26 cellular contexts compared by ENCODE assay signal in the genomic region with DNA sequence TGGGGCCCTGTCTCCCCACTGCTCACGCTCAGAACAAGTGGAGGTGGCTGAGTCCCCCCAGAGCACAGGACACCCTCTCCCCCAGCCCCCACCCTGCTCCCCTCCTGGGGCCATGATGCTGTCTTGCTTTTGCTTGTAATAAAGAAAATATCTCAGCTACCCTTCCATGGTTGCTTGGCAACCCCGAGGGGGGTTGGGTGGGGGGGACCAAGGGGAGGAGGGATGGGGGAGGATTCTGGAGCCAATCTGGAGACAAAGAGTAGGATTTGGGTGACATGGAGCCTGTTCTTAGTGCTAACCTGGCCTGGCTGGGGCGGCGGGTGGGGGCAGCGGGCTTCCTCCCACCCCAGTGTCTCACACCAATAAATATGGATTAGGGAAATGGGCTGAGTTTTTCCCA. TPM values are rescaled to one million over a fixed set of nuclear protein-coding genes. Genes with fewer than 3 reads are reported as not detected.
DNase-seq lines count a peak whose midpoint lies in the region; ATAC-seq, FAIRE-seq and TF ChIP-seq lines count a peak whose summit lies in the region.
"Had no signal": no experiment of that assay in that cellular context is flagged by ENCODE, and none has a peak within 500 bp of the region (broad histone marks: within the 10 kb centered on the region; RNA-seq: fewer than 3 reads in every experiment).

No MANE protein-coding gene starts in this region.

- CTCF ChIA-PET in HepG2 (lab: Yijun Ruan, JAX; ENCODE audit: low intra/inter-chr PET ratio, low total read pairs), result no interaction called here

- 82% methylated on average over 3 of the region's 5 CpGs for WGBS in HepG2 (ENCODE audit: low lambda C conversion rate)
- 63% methylated on average over 2 of the region's 5 CpGs for WGBS in right lobe of liver (ENCODE audit: insufficient coverage, low coverage, low lambda C conversion rate, missing lambda C conversion rate)
- WGBS in ectodermal cell, 2 experiments, result 55 to 79% methylated on average over 2 to 5 of the region's 5 CpGs

- no peak for TF ChIP-seq CTCF in HepG2 (CRISPR knock-in tag; IDR thresholded peaks at IDR 0.05)
- TF ChIP-seq CTCF in right lobe of liver (IDR thresholded peaks at IDR 0.05), result no peak

- no peak overlapping the region for H3K27ac ChIP-seq in HepG2 (ENCODE audit: extremely low read length, insufficient read depth, low read length)
- no peak overlapping the region for H3K27ac ChIP-seq in right lobe of liver
- H3K27ac ChIP-seq in ectodermal cell (ENCODE audit: insufficient read depth, low read depth, low read length, poor library complexity, severe bottlenecking), result peak overlapping the region; percentile 82
- H3K27ac ChIP-seq in temporal lobe (ENCODE audit: low read depth, low read length), result peak overlapping the region; percentile 99
- H3K27ac ChIP-seq: 22Rv1, SK-N-MC had no signal

- no peak for TF ChIP-seq RAD21 in HepG2 (CRISPR knock-in tag; IDR thresholded peaks at IDR 0.05)

- no peaks in the 10 kb centered on the region for H3K9me3 ChIP-seq in HepG2 (ENCODE audit: low read length)
- H3K9me3 ChIP-seq in right lobe of liver, result no peaks in the 10 kb centered on the region
- no peaks in the 10 kb centered on the region for H3K9me3 ChIP-seq in ectodermal cell (ENCODE audit: control insufficient read depth, low read length)
- H3K9me3 ChIP-seq: BE2C, HAP-1 had no signal

- POLR2A ChIA-PET in HepG2 (lab: Yijun Ruan, JAX), result interaction anchor here (1.0 kb wide), 1 partner anchor 15 kb away, joined by 3 read pairs; no protein-coding TSS in a partner anchor

- no peaks in the 10 kb centered on the region for H4K20me1 ChIP-seq in HepG2 (ENCODE audit: insufficient read depth, low read length)

- TF ChIP-seq POLR2A in HepG2 (IDR thresholded peaks at IDR 0.05; ENCODE audit: insufficient read depth in 1 of 2, low read depth in 2 of 2, low read length in 2 of 2) (no peak), right lobe of liver (IDR thresholded peaks at IDR 0.05) (no peak)

- no TSS peak for BruUV-seq in HepG2 (replicated peaks; lab: Mats Ljungman, UMichigan)

- no peak for FAIRE-seq in HepG2 (lab: Jason Lieb, UNC)
- FAIRE-seq: RCC 7860 had no signal

- H3K4me3 ChIP-seq in HepG2 (replicated peaks in 1 of 3; ENCODE audit: insufficient read depth in 1 of 3, low read depth in 2 of 3, low read length in 3 of 3) (peak overlapping the region in 1 of 3 experiments; percentile 68; a peak in 1 of 6 replicates), right lobe of liver (no peak overlapping the region), ectodermal cell (ENCODE audit: insufficient read depth, low read depth, low read length) (no peak overlapping the region)
- H3K4me3 ChIP-seq: HAP-1, SK-N-MC had no signal

- peak overlapping the region; percentile 69 for H3K9ac ChIP-seq in HepG2 (ENCODE audit: insufficient read depth, low read depth, low read length)

- no peak for ATAC-seq in HepG2
- ATAC-seq in right lobe of liver, result no peak
- ATAC-seq in HG02870 (IDR thresholded peaks at IDR 0.05; ENCODE audit: unreplicated experiment), result no peak
- ATAC-seq in GM21423 (IDR thresholded peaks at IDR 0.05; ENCODE audit: unreplicated experiment), result no peak

- intact Hi-C loops in HepG2 (cut with micrococcal nuclease; ENCODE audit: unreplicated experiment), result no loop called here
- intact Hi-C loops in right lobe of liver (cut with DNase I), result no loop called here

- H3K27me3 ChIP-seq in HepG2 (ENCODE audit: control insufficient read depth in 1 of 2, insufficient read depth in 2 of 2, low read length in 2 of 2) (peaks cover 0 to 13% of the 10 kb centered on the region in 2 experiments; a peak in 1 of 5 replicates), right lobe of liver (no peaks in the 10 kb centered on the region), ectodermal cell (ENCODE audit: control insufficient read depth, insufficient read depth, low read length, poor library complexity, severe bottlenecking) (peaks cover 60% of the 10 kb centered on the region)
- H3K27me3 ChIP-seq: BE2C had no signal

- DNase-seq in HepG2 (ENCODE audit: low spot score) (no peak), right lobe of liver (no peak), medulla oblongata (ENCODE audit: extremely low spot score) (peak; percentile 16), NCI-H748 treated with DMSO at 0.1 percent for 48 hours (lab: John Stamatoyannopoulos, UW) (no peak)
- DNase-seq: ACHN; BE2C; CD8-positive, alpha-beta memory T cell; DND-41; Kasumi-1; NCI-H1092 treated with DMSO at 0.1 percent for 48 hours; NCI-H1436; NCI-H187; NCI-H2081 treated with DMSO at 0.1 percent for 48 hours; NCI-H2171 treated with DMSO at 0.1 percent for 48 hours; NCI-H345; NCI-H510A treated with DMSO at 0.1 percent for 48 hours; NCI-H774; SIG-M5 had no signal

- in situ Hi-C loops in HepG2 (cut with HindIII; ENCODE audit: extremely low pct_ligation_motif_present, low pct_unique_long_range_greater_than_20kb), result no loop called here

- no peak overlapping the region for H2AFZ ChIP-seq in HepG2 (ENCODE audit: low read length)

- H3K4me1 ChIP-seq in HepG2 (ENCODE audit: insufficient read depth, low read length) (peaks cover 42% of the 10 kb centered on the region), right lobe of liver (no peaks in the 10 kb centered on the region), ectodermal cell (ENCODE audit: control insufficient read depth, insufficient read depth, low read length) (peaks cover 40% of the 10 kb centered on the region)
- H3K4me1 ChIP-seq: BE2C had no signal

- H3K4me2 ChIP-seq in HepG2 (ENCODE audit: low read depth, low read length), result peak overlapping the region; percentile 88; the same call in 1 of the 2 replicates

- no peaks in the 10 kb centered on the region for H3K79me2 ChIP-seq in HepG2 (ENCODE audit: insufficient read depth, low read length)

- TF ChIP-seq EP300 in HepG2 (IDR thresholded peaks at IDR 0.05; ENCODE audit: low read depth in 2 of 2, low read length in 2 of 2) (no peak), HepG2 (CRISPR knock-in tag; IDR thresholded peaks at IDR 0.05; ENCODE audit: borderline replicate concordance) (no peak)

- H3K36me3 ChIP-seq in HepG2 (replicated peaks in 1 of 2; ENCODE audit: control insufficient read depth in 1 of 2, insufficient read depth in 2 of 2, low read length in 2 of 2) (no peaks in the 10 kb centered on the region), right lobe of liver (no peaks in the 10 kb centered on the region), ectodermal cell (ENCODE audit: control insufficient read depth, insufficient read depth, low read length) (no peaks in the 10 kb centered on the region)
- H3K36me3 ChIP-seq: BE2C, HAP-1 had no signal

RNA-seq across cellular contexts. Expression of a gene that starts 16.1 kb away (rescaled TPM):
- 4.2 and 9.0 TPM in 2 replicates for total RNA-seq in HepG2 (2016; rRNA removed; fragmentation: Illumina TruSeq; extraction: Trizol)
- total RNA-seq in HepG2 (2016; cell fraction: cytosol; rRNA removed; fragmentation: Illumina TruSeq; extraction: Trizol; ENCODE audit: low read depth), result 3.2 and 3.4 TPM in 2 replicates
- total RNA-seq in HepG2 (2016; cell fraction: insoluble cytoplasmic fraction; rRNA removed; fragmentation: Illumina TruSeq; extraction: Trizol), result 2.8 and 8.0 TPM in 2 replicates
- total RNA-seq in HepG2 (2016; cell fraction: membrane; rRNA removed; fragmentation: Illumina TruSeq; extraction: Trizol), result 5.1 TPM in 2 replicates
- total RNA-seq in HepG2 (2016; cell fraction: nucleus; rRNA removed; fragmentation: Illumina TruSeq; extraction: Trizol), result 10.5 and 11.6 TPM in 2 replicates
- 17.1 and 19.6 TPM in 2 replicates for polyA plus RNA-seq in HepG2 (2011; rRNA removed)
- polyA plus RNA-seq in HepG2 (2011; cell fraction: cytosol; rRNA removed), result 15.6 and 24.7 TPM in 2 replicates
- polyA plus RNA-seq in HepG2 (2011; cell fraction: nucleus; rRNA removed), result 52.1 and 62.8 TPM in 2 replicates
- polyA plus RNA-seq in HepG2 (2012), result 5.9 and 7.0 TPM in 2 replicates
- polyA plus RNA-seq in HepG2 (2016; cell fraction: cytosol; fragmentation: Illumina TruSeq; extraction: Trizol; ENCODE audit: low read depth), result 4.7 and 5.3 TPM in 2 replicates
- 3.9 and 4.0 TPM in 2 replicates for polyA plus RNA-seq in HepG2 (2016; cell fraction: insoluble cytoplasmic fraction; fragmentation: Illumina TruSeq; extraction: Trizol; ENCODE audit: low read depth)
- polyA plus RNA-seq in HepG2 (2016; cell fraction: membrane; fragmentation: Illumina TruSeq; extraction: Trizol; ENCODE audit: low read depth), result 6.5 and 7.0 TPM in 2 replicates
- 18.8 and 19.8 TPM in 2 replicates for polyA plus RNA-seq in HepG2 (2016; cell fraction: nucleus; fragmentation: Illumina TruSeq; extraction: Trizol; ENCODE audit: insufficient read depth, low read depth)
- polyA minus RNA-seq in HepG2 (2011; rRNA and poly(A)+ RNA removed; ENCODE audit: low replicate concordance), result 1.3 and 29.5 TPM in 2 replicates
- polyA minus RNA-seq in HepG2 (2011; cell fraction: cytosol; rRNA and poly(A)+ RNA removed), result 9.5 and 10.8 TPM in 2 replicates
- 8.8 and 10.6 TPM in 2 replicates for polyA minus RNA-seq in HepG2 (2011; cell fraction: nucleus; rRNA and poly(A)+ RNA removed)
- 1 to 10 TPM; 1.3 to 3.1 (median 2.2) TPM for total RNA-seq in right lobe of liver
- 20.3 TPM for polyA plus RNA-seq in ectodermal cell (2013, experiment 1 of 4)
- polyA plus RNA-seq in ectodermal cell (2013, experiment 2 of 4), result 12.5 TPM
- polyA plus RNA-seq in ectodermal cell (2013, experiment 3 of 4), result 19.1 TPM
- polyA plus RNA-seq in ectodermal cell (2013, experiment 4 of 4), result 19.2 TPM
- total RNA-seq in temporal lobe, result 16.0 TPM

RNA-seq across cellular contexts. Expression of a gene that starts 33.4 kb away (rescaled TPM):
- total RNA-seq in HepG2 (2016; rRNA removed; fragmentation: Illumina TruSeq; extraction: Trizol), result 37.1 and 42.1 TPM in 2 replicates
- 7.2 and 8.5 TPM in 2 replicates for total RNA-seq in HepG2 (2016; cell fraction: cytosol; rRNA removed; fragmentation: Illumina TruSeq; extraction: Trizol; ENCODE audit: low read depth)
- 34.5 and 46.1 TPM in 2 replicates for total RNA-seq in HepG2 (2016; cell fraction: insoluble cytoplasmic fraction; rRNA removed; fragmentation: Illumina TruSeq; extraction: Trizol)
- total RNA-seq in HepG2 (2016; cell fraction: membrane; rRNA removed; fragmentation: Illumina TruSeq; extraction: Trizol), result 23.0 and 25.4 TPM in 2 replicates
- 19.0 and 24.0 TPM in 2 replicates for total RNA-seq in HepG2 (2016; cell fraction: nucleus; rRNA removed; fragmentation: Illumina TruSeq; extraction: Trizol)
- 41.3 and 51.5 TPM in 2 replicates for polyA plus RNA-seq in HepG2 (2011; rRNA removed)
- 28.0 and 37.2 TPM in 2 replicates for polyA plus RNA-seq in HepG2 (2011; cell fraction: cytosol; rRNA removed)
- polyA plus RNA-seq in HepG2 (2011; cell fraction: nucleus; rRNA removed), result 80.9 and 98.9 TPM in 2 replicates
- 44.2 and 48.1 TPM in 2 replicates for polyA plus RNA-seq in HepG2 (2012)
- 12.6 and 15.0 TPM in 2 replicates for polyA plus RNA-seq in HepG2 (2016; cell fraction: cytosol; fragmentation: Illumina TruSeq; extraction: Trizol; ENCODE audit: low read depth)
- 55.0 and 56.0 TPM in 2 replicates for polyA plus RNA-seq in HepG2 (2016; cell fraction: insoluble cytoplasmic fraction; fragmentation: Illumina TruSeq; extraction: Trizol; ENCODE audit: low read depth)
- 24.9 and 27.1 TPM in 2 replicates for polyA plus RNA-seq in HepG2 (2016; cell fraction: membrane; fragmentation: Illumina TruSeq; extraction: Trizol; ENCODE audit: low read depth)
- 49.6 and 53.8 TPM in 2 replicates for polyA plus RNA-seq in HepG2 (2016; cell fraction: nucleus; fragmentation: Illumina TruSeq; extraction: Trizol; ENCODE audit: insufficient read depth, low read depth)
- 55.9 and 116 TPM in 2 replicates for polyA minus RNA-seq in HepG2 (2011; rRNA and poly(A)+ RNA removed; ENCODE audit: low replicate concordance)
- 13.8 and 16.4 TPM in 2 replicates for polyA minus RNA-seq in HepG2 (2011; cell fraction: cytosol; rRNA and poly(A)+ RNA removed)
- 11.3 and 16.7 TPM in 2 replicates for polyA minus RNA-seq in HepG2 (2011; cell fraction: nucleus; rRNA and poly(A)+ RNA removed)
- 10 to 100 TPM; 16.6 to 25.9 (median 22.2) TPM for total RNA-seq in right lobe of liver
- polyA plus RNA-seq in ectodermal cell (2013, experiment 1 of 4), result 69.7 TPM
- polyA plus RNA-seq in ectodermal cell (2013, experiment 2 of 4), result 61.6 TPM
- polyA plus RNA-seq in ectodermal cell (2013, experiment 3 of 4), result 43.7 TPM
- polyA plus RNA-seq in ectodermal cell (2013, experiment 4 of 4), result 47.7 TPM
- 15.2 TPM for total RNA-seq in temporal lobe

RNA-seq across cellular contexts. Expression of a gene that starts 51.2 kb away (rescaled TPM):
- total RNA-seq in HepG2 (2016; rRNA removed; fragmentation: Illumina TruSeq; extraction: Trizol) (28.3 and 31.3 TPM in 2 replicates), right lobe of liver (10 to 100 TPM in 3 of 6 experiments, 1 to 10 TPM in 3; 5.5 to 17.1 (median 10.8) TPM), temporal lobe (13.3 TPM)
- 6.8 and 10.0 TPM in 2 replicates for total RNA-seq in HepG2 (2016; cell fraction: cytosol; rRNA removed; fragmentation: Illumina TruSeq; extraction: Trizol; ENCODE audit: low read depth)
- 28.2 and 33.5 TPM in 2 replicates for total RNA-seq in HepG2 (2016; cell fraction: insoluble cytoplasmic fraction; rRNA removed; fragmentation: Illumina TruSeq; extraction: Trizol)
- 17.0 and 17.8 TPM in 2 replicates for total RNA-seq in HepG2 (2016; cell fraction: membrane; rRNA removed; fragmentation: Illumina TruSeq; extraction: Trizol)
- total RNA-seq in HepG2 (2016; cell fraction: nucleus; rRNA removed; fragmentation: Illumina TruSeq; extraction: Trizol), result 32.1 and 38.6 TPM in 2 replicates
- 9.8 and 10.0 TPM in 2 replicates for polyA plus RNA-seq in HepG2 (2011; rRNA removed)
- polyA plus RNA-seq in HepG2 (2011; cell fraction: cytosol; rRNA removed), result 3.3 and 3.7 TPM in 2 replicates
- polyA plus RNA-seq in HepG2 (2011; cell fraction: nucleus; rRNA removed), result 69.5 and 91.8 TPM in 2 replicates
- 12.4 and 16.5 TPM in 2 replicates for polyA plus RNA-seq in HepG2 (2012)
- polyA plus RNA-seq in HepG2 (2016; cell fraction: cytosol; fragmentation: Illumina TruSeq; extraction: Trizol; ENCODE audit: low read depth), result 5.0 TPM in 2 replicates
- 23.7 and 26.7 TPM in 2 replicates for polyA plus RNA-seq in HepG2 (2016; cell fraction: insoluble cytoplasmic fraction; fragmentation: Illumina TruSeq; extraction: Trizol; ENCODE audit: low read depth)
- polyA plus RNA-seq in HepG2 (2016; cell fraction: membrane; fragmentation: Illumina TruSeq; extraction: Trizol; ENCODE audit: low read depth), result 7.9 and 9.5 TPM in 2 replicates
- polyA plus RNA-seq in HepG2 (2016; cell fraction: nucleus; fragmentation: Illumina TruSeq; extraction: Trizol; ENCODE audit: insufficient read depth, low read depth), result 69.2 and 78.2 TPM in 2 replicates
- 4.7 and 19.7 TPM in 2 replicates for polyA minus RNA-seq in HepG2 (2011; rRNA and poly(A)+ RNA removed; ENCODE audit: low replicate concordance)
- polyA minus RNA-seq in HepG2 (2011; cell fraction: cytosol; rRNA and poly(A)+ RNA removed), result 3.1 and 3.5 TPM in 2 replicates
- polyA minus RNA-seq in HepG2 (2011; cell fraction: nucleus; rRNA and poly(A)+ RNA removed), result 13.1 and 15.3 TPM in 2 replicates
- 54.4 TPM for polyA plus RNA-seq in ectodermal cell (2013, experiment 1 of 4)
- polyA plus RNA-seq in ectodermal cell (2013, experiment 2 of 4), result 50.4 TPM
- 45.1 TPM for polyA plus RNA-seq in ectodermal cell (2013, experiment 3 of 4)
- 45.7 TPM for polyA plus RNA-seq in ectodermal cell (2013, experiment 4 of 4)

Comparison
In these comparisons a context has a peak if more than half of its experiments do, and no peak if none do; other contexts are left out.
1. H3K27ac ChIP-seq: peak in ectodermal cell (single experiment) and temporal lobe (single experiment); none in HepG2 (single experiment) and right lobe of liver (0 of 3).